In the genomic region with DNA sequence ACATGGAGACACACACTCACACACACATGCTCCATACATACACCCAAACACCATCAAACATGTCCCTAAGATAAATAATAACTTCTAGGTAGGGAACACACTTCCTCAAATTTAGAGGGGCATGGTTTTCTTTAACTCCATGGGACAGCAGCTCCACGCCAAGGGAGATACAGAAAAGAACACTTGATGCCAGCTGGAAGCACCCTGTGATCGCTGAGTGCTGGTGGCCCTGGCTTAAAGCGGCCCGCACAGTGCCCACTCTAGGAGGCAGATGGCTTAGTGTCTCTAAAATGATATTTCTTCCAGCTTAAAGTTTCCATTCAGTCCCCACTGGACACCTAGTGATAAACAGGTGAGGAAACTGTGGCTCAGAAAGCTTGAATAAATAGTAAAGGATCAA, we compare ENCODE assay signal across 1 cellular context.
TF ChIP-seq lines count a peak whose summit lies in the region.

No MANE protein-coding gene starts in this region.

TF ChIP-seq in GM23338, 12 proteins besides CTCF, POLR2A, EP300 and RAD21 (continued from another document):
- TF ChIP-seq, protein P1, sequence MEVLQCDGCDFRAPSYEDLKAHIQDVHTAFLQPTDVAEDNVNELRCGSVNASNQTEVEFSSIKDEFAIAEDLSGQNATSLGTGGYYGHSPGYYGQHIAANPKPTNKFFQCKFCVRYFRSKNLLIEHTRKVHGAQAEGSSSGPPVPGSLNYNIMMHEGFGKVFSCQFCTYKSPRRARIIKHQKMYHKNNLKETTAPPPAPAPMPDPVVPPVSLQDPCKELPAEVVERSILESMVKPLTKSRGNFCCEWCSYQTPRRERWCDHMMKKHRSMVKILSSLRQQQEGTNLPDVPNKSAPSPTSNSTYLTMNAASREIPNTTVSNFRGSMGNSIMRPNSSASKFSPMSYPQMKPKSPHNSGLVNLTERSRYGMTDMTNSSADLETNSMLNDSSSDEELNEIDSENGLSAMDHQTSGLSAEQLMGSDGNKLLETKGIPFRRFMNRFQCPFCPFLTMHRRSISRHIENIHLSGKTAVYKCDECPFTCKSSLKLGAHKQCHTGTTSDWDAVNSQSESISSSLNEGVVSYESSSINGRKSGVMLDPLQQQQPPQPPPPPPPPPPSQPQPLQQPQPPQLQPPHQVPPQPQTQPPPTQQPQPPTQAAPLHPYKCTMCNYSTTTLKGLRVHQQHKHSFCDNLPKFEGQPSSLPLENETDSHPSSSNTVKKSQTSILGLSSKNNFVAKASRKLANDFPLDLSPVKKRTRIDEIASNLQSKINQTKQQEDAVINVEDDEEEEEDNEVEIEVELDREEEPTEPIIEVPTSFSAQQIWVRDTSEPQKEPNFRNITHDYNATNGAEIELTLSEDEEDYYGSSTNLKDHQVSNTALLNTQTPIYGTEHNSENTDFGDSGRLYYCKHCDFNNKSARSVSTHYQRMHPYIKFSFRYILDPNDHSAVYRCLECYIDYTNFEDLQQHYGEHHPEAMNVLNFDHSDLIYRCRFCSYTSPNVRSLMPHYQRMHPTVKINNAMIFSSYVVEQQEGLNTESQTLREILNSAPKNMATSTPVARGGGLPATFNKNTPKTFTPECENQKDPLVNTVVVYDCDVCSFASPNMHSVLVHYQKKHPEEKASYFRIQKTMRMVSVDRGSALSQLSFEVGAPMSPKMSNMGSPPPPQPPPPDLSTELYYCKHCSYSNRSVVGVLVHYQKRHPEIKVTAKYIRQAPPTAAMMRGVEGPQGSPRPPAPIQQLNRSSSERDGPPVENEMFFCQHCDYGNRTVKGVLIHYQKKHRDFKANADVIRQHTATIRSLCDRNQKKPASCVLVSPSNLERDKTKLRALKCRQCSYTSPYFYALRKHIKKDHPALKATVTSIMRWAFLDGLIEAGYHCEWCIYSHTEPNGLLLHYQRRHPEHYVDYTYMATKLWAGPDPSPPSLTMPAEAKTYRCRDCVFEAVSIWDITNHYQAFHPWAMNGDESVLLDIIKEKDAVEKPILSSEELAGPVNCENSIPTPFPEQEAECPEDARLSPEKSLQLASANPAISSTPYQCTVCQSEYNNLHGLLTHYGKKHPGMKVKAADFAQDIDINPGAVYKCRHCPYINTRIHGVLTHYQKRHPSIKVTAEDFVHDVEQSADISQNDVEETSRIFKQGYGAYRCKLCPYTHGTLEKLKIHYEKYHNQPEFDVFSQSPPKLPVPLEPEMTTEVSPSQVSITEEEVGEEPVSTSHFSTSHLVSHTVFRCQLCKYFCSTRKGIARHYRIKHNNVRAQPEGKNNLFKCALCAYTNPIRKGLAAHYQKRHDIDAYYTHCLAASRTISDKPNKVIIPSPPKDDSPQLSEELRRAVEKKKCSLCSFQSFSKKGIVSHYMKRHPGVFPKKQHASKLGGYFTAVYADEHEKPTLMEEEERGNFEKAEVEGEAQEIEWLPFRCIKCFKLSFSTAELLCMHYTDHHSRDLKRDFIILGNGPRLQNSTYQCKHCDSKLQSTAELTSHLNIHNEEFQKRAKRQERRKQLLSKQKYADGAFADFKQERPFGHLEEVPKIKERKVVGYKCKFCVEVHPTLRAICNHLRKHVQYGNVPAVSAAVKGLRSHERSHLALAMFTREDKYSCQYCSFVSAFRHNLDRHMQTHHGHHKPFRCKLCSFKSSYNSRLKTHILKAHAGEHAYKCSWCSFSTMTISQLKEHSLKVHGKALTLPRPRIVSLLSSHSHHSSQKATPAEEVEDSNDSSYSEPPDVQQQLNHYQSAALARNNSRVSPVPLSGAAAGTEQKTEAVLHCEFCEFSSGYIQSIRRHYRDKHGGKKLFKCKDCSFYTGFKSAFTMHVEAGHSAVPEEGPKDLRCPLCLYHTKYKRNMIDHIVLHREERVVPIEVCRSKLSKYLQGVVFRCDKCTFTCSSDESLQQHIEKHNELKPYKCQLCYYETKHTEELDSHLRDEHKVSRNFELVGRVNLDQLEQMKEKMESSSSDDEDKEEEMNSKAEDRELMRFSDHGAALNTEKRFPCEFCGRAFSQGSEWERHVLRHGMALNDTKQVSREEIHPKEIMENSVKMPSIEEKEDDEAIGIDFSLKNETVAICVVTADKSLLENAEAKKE (CRISPR knock-in tag; IDR thresholded peaks at IDR 0.05): no peak
- TF ChIP-seq, protein P2, sequence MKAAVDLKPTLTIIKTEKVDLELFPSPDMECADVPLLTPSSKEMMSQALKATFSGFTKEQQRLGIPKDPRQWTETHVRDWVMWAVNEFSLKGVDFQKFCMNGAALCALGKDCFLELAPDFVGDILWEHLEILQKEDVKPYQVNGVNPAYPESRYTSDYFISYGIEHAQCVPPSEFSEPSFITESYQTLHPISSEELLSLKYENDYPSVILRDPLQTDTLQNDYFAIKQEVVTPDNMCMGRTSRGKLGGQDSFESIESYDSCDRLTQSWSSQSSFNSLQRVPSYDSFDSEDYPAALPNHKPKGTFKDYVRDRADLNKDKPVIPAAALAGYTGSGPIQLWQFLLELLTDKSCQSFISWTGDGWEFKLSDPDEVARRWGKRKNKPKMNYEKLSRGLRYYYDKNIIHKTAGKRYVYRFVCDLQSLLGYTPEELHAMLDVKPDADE (IDR thresholded peaks at IDR 0.05): no peak
- TF ChIP-seq ZNF114 (CRISPR knock-in tag; IDR thresholded peaks at IDR 0.05) (no peak), STAT1 (IDR thresholded peaks at IDR 0.05; ENCODE audit: unreplicated experiment) (no peak), EZH2 (IDR thresholded peaks at IDR 0.05; ENCODE audit: low read depth, unreplicated experiment) (no peak), ZNF331 (CRISPR knock-in tag; IDR thresholded peaks at IDR 0.05; ENCODE audit: low read depth) (no peak), CREB1 (CRISPR knock-in tag; IDR thresholded peaks at IDR 0.05; ENCODE audit: low read depth) (no peak), NANOG (IDR thresholded peaks at IDR 0.05; ENCODE audit: borderline replicate concordance) (no peak), POLR2AphosphoS5 (IDR thresholded peaks at IDR 0.05; ENCODE audit: low read depth) (no peak), EZH2phosphoT487 (IDR thresholded peaks at IDR 0.05; ENCODE audit: unreplicated experiment) (no peak)
- TF ChIP-seq, protein P3, sequence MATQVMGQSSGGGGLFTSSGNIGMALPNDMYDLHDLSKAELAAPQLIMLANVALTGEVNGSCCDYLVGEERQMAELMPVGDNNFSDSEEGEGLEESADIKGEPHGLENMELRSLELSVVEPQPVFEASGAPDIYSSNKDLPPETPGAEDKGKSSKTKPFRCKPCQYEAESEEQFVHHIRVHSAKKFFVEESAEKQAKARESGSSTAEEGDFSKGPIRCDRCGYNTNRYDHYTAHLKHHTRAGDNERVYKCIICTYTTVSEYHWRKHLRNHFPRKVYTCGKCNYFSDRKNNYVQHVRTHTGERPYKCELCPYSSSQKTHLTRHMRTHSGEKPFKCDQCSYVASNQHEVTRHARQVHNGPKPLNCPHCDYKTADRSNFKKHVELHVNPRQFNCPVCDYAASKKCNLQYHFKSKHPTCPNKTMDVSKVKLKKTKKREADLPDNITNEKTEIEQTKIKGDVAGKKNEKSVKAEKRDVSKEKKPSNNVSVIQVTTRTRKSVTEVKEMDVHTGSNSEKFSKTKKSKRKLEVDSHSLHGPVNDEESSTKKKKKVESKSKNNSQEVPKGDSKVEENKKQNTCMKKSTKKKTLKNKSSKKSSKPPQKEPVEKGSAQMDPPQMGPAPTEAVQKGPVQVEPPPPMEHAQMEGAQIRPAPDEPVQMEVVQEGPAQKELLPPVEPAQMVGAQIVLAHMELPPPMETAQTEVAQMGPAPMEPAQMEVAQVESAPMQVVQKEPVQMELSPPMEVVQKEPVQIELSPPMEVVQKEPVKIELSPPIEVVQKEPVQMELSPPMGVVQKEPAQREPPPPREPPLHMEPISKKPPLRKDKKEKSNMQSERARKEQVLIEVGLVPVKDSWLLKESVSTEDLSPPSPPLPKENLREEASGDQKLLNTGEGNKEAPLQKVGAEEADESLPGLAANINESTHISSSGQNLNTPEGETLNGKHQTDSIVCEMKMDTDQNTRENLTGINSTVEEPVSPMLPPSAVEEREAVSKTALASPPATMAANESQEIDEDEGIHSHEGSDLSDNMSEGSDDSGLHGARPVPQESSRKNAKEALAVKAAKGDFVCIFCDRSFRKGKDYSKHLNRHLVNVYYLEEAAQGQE (IDR thresholded peaks at IDR 0.05; ENCODE audit: unreplicated experiment): no peak
